Comparison of ENCODE assay signal across 8 cellular contexts in the genomic region with DNA sequence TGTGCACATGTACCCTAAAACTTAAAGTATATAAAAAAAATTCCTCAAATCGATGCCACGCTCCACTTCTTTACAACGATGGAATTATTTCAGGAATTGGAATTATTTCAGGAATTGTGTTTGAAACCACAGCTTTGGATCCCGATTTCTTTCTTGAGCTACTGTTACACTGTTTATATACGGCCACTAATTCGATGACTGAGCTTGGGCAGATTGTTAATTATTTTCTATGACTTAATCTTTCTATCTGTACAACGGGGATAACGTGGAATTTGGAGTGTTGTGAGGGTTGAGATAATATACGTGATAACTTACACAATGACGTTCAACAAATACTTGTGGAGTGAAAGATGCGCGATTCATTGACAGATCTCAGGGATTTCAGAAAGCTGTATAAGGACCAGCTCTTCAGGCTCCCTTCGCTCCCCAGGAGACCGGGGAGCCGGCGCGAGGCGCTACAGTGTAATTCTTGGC.
DNase-seq lines count a peak whose midpoint lies in the region; ATAC-seq and TF ChIP-seq lines count a peak whose summit lies in the region.

No MANE protein-coding gene starts in this region.

- H3K4me1 ChIP-seq in iPS-18a (ENCODE audit: control insufficient read depth, low read depth, low read length): peaks cover 23% of the 10 kb centered on the region

- H3K4me3 ChIP-seq in WI38 (ENCODE audit: low read depth, low read length) (peak overlapping the region; percentile 84), iPS-18a (ENCODE audit: low read length) (peak overlapping the region; percentile 2)

- no peak for ATAC-seq in activated CD4-positive, alpha-beta T cell treated with anti-CD3 and anti-CD28 coated beads for 36 hours
- ATAC-seq in GM21423 (IDR thresholded peaks at IDR 0.05; ENCODE audit: unreplicated experiment): no peak
- no peak for ATAC-seq in GM18870 (IDR thresholded peaks at IDR 0.05; ENCODE audit: unreplicated experiment)

- H3K27me3 Mint-ChIP-seq in activated CD4-positive, alpha-beta T cell treated with anti-CD3 and anti-CD28 coated beads for 36 hours: peaks cover 1% of the 10 kb centered on the region

- peak overlapping the region; percentile 56 for H3K27ac Mint-ChIP-seq in activated CD4-positive, alpha-beta T cell treated with anti-CD3 and anti-CD28 coated beads for 36 hours

- H3K9ac ChIP-seq in iPS-18a (ENCODE audit: low read length): no peak overlapping the region

- no peaks in the 10 kb centered on the region for H3K9me3 Mint-ChIP-seq in activated CD4-positive, alpha-beta T cell treated with anti-CD3 and anti-CD28 coated beads for 36 hours (ENCODE audit: low read depth)

- no peak for DNase-seq in activated CD4-positive, alpha-beta T cell treated with anti-CD3 and anti-CD28 coated beads for 36 hours
- DNase-seq in activated CD4-positive, alpha-beta T cell treated with anti-CD3 and anti-CD28 coated beads, Interleukin-2, amount 50 U/mL, for 4 hours: no peak
- no peak for DNase-seq in substantia nigra (lab: John Stamatoyannopoulos, UW)
- no peak for DNase-seq in NCI-H146 (lab: John Stamatoyannopoulos, UW)

- peaks cover 25% of the 10 kb centered on the region for H3K4me1 Mint-ChIP-seq in activated CD4-positive, alpha-beta T cell treated with anti-CD3 and anti-CD28 coated beads for 36 hours

- TF ChIP-seq CTCF in WI38 (IDR thresholded peaks at IDR 0.05; ENCODE audit: low read depth, low read length): no peak

- H3K27ac ChIP-seq in iPS-18a (ENCODE audit: low read length) (no peak overlapping the region), substantia nigra (ENCODE audit: low read depth, low read length, poor library complexity, severe bottlenecking) (peak overlapping the region; percentile 66)

- H3K36me3 ChIP-seq in iPS-18a (ENCODE audit: control insufficient read depth, low read depth, low read length): peaks cover 5% of the 10 kb centered on the region

- POLR2A ChIA-PET in activated CD4-positive, alpha-beta T cell treated with anti-CD3 and anti-CD28 coated beads for 36 hours (lab: Charles Lee): interaction anchor here (0.5 to 1.5 kb wide), 9 partner anchors 12 to 758 kb away, joined by 3 to 12 read pairs (median 4); a partner anchor contains a TSS

- H3K27me3 ChIP-seq in iPS-18a (ENCODE audit: control insufficient read depth, insufficient read depth, low read length): peaks cover 2% of the 10 kb centered on the region

- CTCF ChIA-PET in activated CD4-positive, alpha-beta T cell treated with anti-CD3 and anti-CD28 coated beads for 36 hours (lab: Charles Lee): interaction anchor here (0.6 to 2.3 kb wide), 52 partner anchors 8 to 904 kb away, joined by 3 to 27 read pairs (median 4); a partner anchor contains a TSS

- no peaks in the 10 kb centered on the region for H3K9me3 ChIP-seq in iPS-18a (ENCODE audit: control insufficient read depth, low read depth, low read length)

- intact Hi-C loops in activated CD4-positive, alpha-beta T cell treated with anti-CD3 and anti-CD28 coated beads for 36 hours (cut with DNase I, micrococcal nuclease): loop anchor here (1.0 to 10.0 kb wide), 19 partner anchors 81 to 905 kb away; a partner anchor contains a TSS

- peak overlapping the region; percentile 78 for H3K4me3 Mint-ChIP-seq in activated CD4-positive, alpha-beta T cell treated with anti-CD3 and anti-CD28 coated beads for 36 hours

- H3K36me3 Mint-ChIP-seq in activated CD4-positive, alpha-beta T cell treated with anti-CD3 and anti-CD28 coated beads for 36 hours (ENCODE audit: low read depth): peaks cover 5% of the 10 kb centered on the region
